8 cellular contexts compared by ENCODE assay signal in genomic region chr5:142981886-142982820, GRCh38.
DNase-seq lines count a peak whose midpoint lies in the region; ATAC-seq and TF ChIP-seq lines count a peak whose summit lies in the region.

No MANE protein-coding gene starts in this region.

- CTCF ChIA-PET in activated CD8-positive, alpha-beta memory T cell treated with anti-CD3 and anti-CD28 coated beads, Interleukin-2, amount 10 ng/mL, durations not matched to agents 7 days and 5 days (lab: Charles Lee) = interaction anchor here (1.4 kb wide), 1 partner anchor 11 kb away, joined by 4 read pairs; no protein-coding TSS in a partner anchor

- no peak overlapping the region for H3K4me3 Mint-ChIP-seq in activated CD8-positive, alpha-beta memory T cell treated with anti-CD3 and anti-CD28 coated beads, Interleukin-2, amount 10 ng/mL, durations not matched to agents 7 days and 5 days
- H3K4me3 Mint-ChIP-seq in activated T-helper 1 cell treated with anti-CD3 and anti-CD28 coated beads, Interleukin-12 subunit alpha, Interleukin-12 subunit beta, Interleukin-2, Interleukin-4 antibody, amounts not matched to agents 30 ng/mL and 10 ng/mL and 1 ng/mL, durations not matched to agents 14 hours and 24 hours and 36 hours = no peak overlapping the region

- H3K27me3 ChIP-seq in osteoblast (ENCODE audit: insufficient read depth, low read length) = no peaks in the 10 kb centered on the region

- H3K4me1 ChIP-seq in osteoblast (ENCODE audit: insufficient read depth, low read length) = peaks cover 35% of the 10 kb centered on the region

- no peaks in the 10 kb centered on the region for H3K79me2 ChIP-seq in osteoblast (ENCODE audit: insufficient read depth, low read length)

- ATAC-seq in activated CD8-positive, alpha-beta memory T cell treated with anti-CD3 and anti-CD28 coated beads, Interleukin-2, amount 10 ng/mL, durations not matched to agents 7 days and 5 days = no peak
- ATAC-seq in HG03159 (IDR thresholded peaks at IDR 0.05; ENCODE audit: unreplicated experiment) = no peak

- H2AFZ ChIP-seq in osteoblast (ENCODE audit: low read length) = peak overlapping the region; percentile 60

- peaks cover 4% of the 10 kb centered on the region for H3K9me3 Mint-ChIP-seq in activated CD8-positive, alpha-beta memory T cell treated with anti-CD3 and anti-CD28 coated beads, Interleukin-2, amount 10 ng/mL, durations not matched to agents 7 days and 5 days (ENCODE audit: low read depth)
- H3K9me3 Mint-ChIP-seq in activated T-helper 1 cell treated with anti-CD3 and anti-CD28 coated beads, Interleukin-12 subunit alpha, Interleukin-12 subunit beta, Interleukin-2, Interleukin-4 antibody, amounts not matched to agents 30 ng/mL and 10 ng/mL and 1 ng/mL, durations not matched to agents 14 hours and 24 hours and 36 hours = peaks cover 10% of the 10 kb centered on the region

- DNase-seq in activated CD8-positive, alpha-beta memory T cell treated with anti-CD3 and anti-CD28 coated beads, Interleukin-2, amount 10 ng/mL, durations not matched to agents 7 days and 5 days = no peak
- DNase-seq in activated CD8-positive, alpha-beta memory T cell treated with anti-CD3 and anti-CD28 coated beads, Interleukin-2, amount 50 U/mL, for 48 hours = no peak
- no peak for DNase-seq in activated T-helper 1 cell treated with anti-CD3 and anti-CD28 coated beads, Interleukin-12 subunit alpha, Interleukin-12 subunit beta, Interleukin-2, Interleukin-4 antibody, amounts not matched to agents 30 ng/mL and 10 ng/mL and 1 ng/mL, durations not matched to agents 14 hours and 24 hours and 36 hours (ENCODE audit: low spot score)
- DNase-seq in globus pallidus (ENCODE audit: low spot score) (peak; percentile 72), osteoblast (ENCODE audit: insufficient read length, low spot score, missing footprints) (peak; percentile 70), GM19238 (ENCODE audit: insufficient read length, low spot score) (no peak)
- DNase-seq in central memory CD4-positive, alpha-beta T cell = no peak

- H3K36me3 ChIP-seq in osteoblast (ENCODE audit: insufficient read depth, low read length) = no peaks in the 10 kb centered on the region

- peak overlapping the region; percentile 72 for H3K4me2 ChIP-seq in osteoblast (ENCODE audit: insufficient read depth, low read length)

- no peaks in the 10 kb centered on the region for H4K20me1 ChIP-seq in osteoblast (ENCODE audit: insufficient read depth, low read length)

- H3K9me3 ChIP-seq in osteoblast (ENCODE audit: low read depth, low read length) = no peaks in the 10 kb centered on the region

- H3K27ac ChIP-seq in osteoblast (ENCODE audit: low read depth, low read length) = peak overlapping the region; percentile 90

- H3K27ac Mint-ChIP-seq in activated CD8-positive, alpha-beta memory T cell treated with anti-CD3 and anti-CD28 coated beads, Interleukin-2, amount 10 ng/mL, durations not matched to agents 7 days and 5 days = peak overlapping the region; percentile 71
- peak overlapping the region; percentile 74 for H3K27ac Mint-ChIP-seq in activated T-helper 1 cell treated with anti-CD3 and anti-CD28 coated beads, Interleukin-12 subunit alpha, Interleukin-12 subunit beta, Interleukin-2, Interleukin-4 antibody, amounts not matched to agents 30 ng/mL and 10 ng/mL and 1 ng/mL, durations not matched to agents 14 hours and 24 hours and 36 hours

- peak overlapping the region; percentile 34 for H3K4me3 ChIP-seq in osteoblast (ENCODE audit: insufficient read depth, low read length)

- peaks cover 54% of the 10 kb centered on the region for H3K4me1 Mint-ChIP-seq in activated CD8-positive, alpha-beta memory T cell treated with anti-CD3 and anti-CD28 coated beads, Interleukin-2, amount 10 ng/mL, durations not matched to agents 7 days and 5 days
- H3K4me1 Mint-ChIP-seq in activated T-helper 1 cell treated with anti-CD3 and anti-CD28 coated beads, Interleukin-12 subunit alpha, Interleukin-12 subunit beta, Interleukin-2, Interleukin-4 antibody, amounts not matched to agents 30 ng/mL and 10 ng/mL and 1 ng/mL, durations not matched to agents 14 hours and 24 hours and 36 hours (ENCODE audit: low read depth) = peaks cover 71% of the 10 kb centered on the region

- no peaks in the 10 kb centered on the region for H3K27me3 Mint-ChIP-seq in activated CD8-positive, alpha-beta memory T cell treated with anti-CD3 and anti-CD28 coated beads, Interleukin-2, amount 10 ng/mL, durations not matched to agents 7 days and 5 days
- H3K27me3 Mint-ChIP-seq in activated T-helper 1 cell treated with anti-CD3 and anti-CD28 coated beads, Interleukin-12 subunit alpha, Interleukin-12 subunit beta, Interleukin-2, Interleukin-4 antibody, amounts not matched to agents 30 ng/mL and 10 ng/mL and 1 ng/mL, durations not matched to agents 14 hours and 24 hours and 36 hours (ENCODE audit: insufficient read depth) = no peaks in the 10 kb centered on the region

- H3K36me3 Mint-ChIP-seq in activated CD8-positive, alpha-beta memory T cell treated with anti-CD3 and anti-CD28 coated beads, Interleukin-2, amount 10 ng/mL, durations not matched to agents 7 days and 5 days = peaks cover 28% of the 10 kb centered on the region
- H3K36me3 Mint-ChIP-seq in activated T-helper 1 cell treated with anti-CD3 and anti-CD28 coated beads, Interleukin-12 subunit alpha, Interleukin-12 subunit beta, Interleukin-2, Interleukin-4 antibody, amounts not matched to agents 30 ng/mL and 10 ng/mL and 1 ng/mL, durations not matched to agents 14 hours and 24 hours and 36 hours (ENCODE audit: low read depth) = peaks cover 14% of the 10 kb centered on the region

- no peak for TF ChIP-seq CTCF in osteoblast (IDR thresholded peaks at IDR 0.05; ENCODE audit: extremely low read depth, low read depth, low read length)

- intact Hi-C loops in activated T-helper 1 cell treated with anti-CD3 and anti-CD28 coated beads, Interleukin-12 subunit alpha, Interleukin-12 subunit beta, Interleukin-2, Interleukin-4 antibody, amounts not matched to agents 30 ng/mL and 10 ng/mL and 1 ng/mL, durations not matched to agents 14 hours and 24 hours and 36 hours (cut with micrococcal nuclease) = no loop called here

Comparison
In these comparisons a context has a peak if more than half of its experiments do, and no peak if none do; other contexts are left out.
1. DNase-seq: peak in globus pallidus (single experiment) and osteoblast (single experiment); none in activated CD8-positive, alpha-beta memory T cell treated with anti-CD3 and anti-CD28 coated beads, Interleukin-2, amount 10 ng/mL, durations not matched to agents 7 days and 5 days (single experiment), activated CD8-positive, alpha-beta memory T cell treated with anti-CD3 and anti-CD28 coated beads, Interleukin-2, amount 50 U/mL, for 48 hours (single experiment), activated T-helper 1 cell treated with anti-CD3 and anti-CD28 coated beads, Interleukin-12 subunit alpha, Interleukin-12 subunit beta, Interleukin-2, Interleukin-4 antibody, amounts not matched to agents 30 ng/mL and 10 ng/mL and 1 ng/mL, durations not matched to agents 14 hours and 24 hours and 36 hours (single experiment), GM19238 (single experiment) and central memory CD4-positive, alpha-beta T cell (single experiment).